ENCODE assay signal across 41 cellular contexts in the genomic region with DNA sequence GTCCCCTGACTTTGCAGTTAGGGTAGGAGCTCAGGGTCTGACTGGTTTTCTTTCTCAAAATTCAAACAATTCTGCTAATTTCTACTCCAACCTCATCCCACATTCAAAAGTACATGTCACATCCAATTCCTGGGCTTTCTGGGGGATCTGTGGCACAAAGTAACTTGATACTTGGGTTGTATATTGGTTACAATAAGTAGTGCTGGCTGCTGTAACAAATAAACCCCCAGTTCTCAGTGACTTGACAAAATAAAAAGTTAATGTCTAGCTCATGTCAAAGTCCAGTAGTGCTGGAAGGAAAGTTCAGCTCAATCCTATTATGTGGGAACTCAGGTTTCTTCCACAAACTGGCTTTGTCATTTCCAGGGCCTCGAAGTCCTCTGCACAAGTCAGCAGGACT.
"Had no signal": no experiment of that assay in that cellular context is flagged by ENCODE, and none has a peak within 500 bp of the region (broad histone marks: within the 10 kb centered on the region; RNA-seq: fewer than 3 reads in every experiment).

No MANE protein-coding gene starts in this region.

- H3K4me3 ChIP-seq: adrenal gland, ascending aorta, body of pancreas, breast epithelium, cardiac muscle cell had no signal

- H3K27ac Mint-ChIP-seq: activated naive CD4-positive, alpha-beta T cell treated with anti-CD3 and anti-CD28 coated beads for 36 hours; activated naive CD4-positive, alpha-beta T cell treated with anti-CD3 and anti-CD28 coated beads, Interleukin-2, amount 10 ng/mL, durations not matched to agents 7 days and 5 days; activated naive CD4-positive, alpha-beta T cell treated with anti-CD3 and anti-CD28 coated beads, Interleukin-2, amount 50 U/mL, for 24 hours; activated naive CD4-positive, alpha-beta T cell treated with anti-CD3 and anti-CD28 coated beads, Interleukin-2, amount 50 U/mL, for 72 hours; activated naive CD8-positive, alpha-beta T cell; activated naive CD8-positive, alpha-beta T cell treated with anti-CD3 and anti-CD28 coated beads for 36 hours; activated naive CD8-positive, alpha-beta T cell treated with anti-CD3 and anti-CD28 coated beads, Interleukin-2, amount 10 ng/mL, durations not matched to agents 7 days and 5 days; activated naive CD8-positive, alpha-beta T cell treated with anti-CD3 and anti-CD28 coated beads, Interleukin-2, amount 50 U/mL, for 24 hours; activated T-cell treated with anti-CD3 and anti-CD28 coated beads, Interleukin-2, amount 50 U/mL, for 24 hours; activated T-cell treated with anti-CD3 and anti-CD28 coated beads, Interleukin-2, amount 50 U/mL, for 72 hours; activated T-helper 1 cell treated with anti-CD3 and anti-CD28 coated beads, Interleukin-12 subunit alpha, Interleukin-12 subunit beta, Interleukin-2, Interleukin-4 antibody, amounts not matched to agents 30 ng/mL and 10 ng/mL and 1 ng/mL, durations not matched to agents 14 hours and 24 hours and 36 hours; activated T-helper 17 cell treated with anti-CD3 and anti-CD28 coated beads, Interleukin-2, amount 50 U/mL, for 72 hours; activated T-helper 2 cell treated with anti-CD3 and anti-CD28 coated beads, Interferon-gamma antibody, Interleukin-2, Interleukin-4, amounts not matched to agents 10 μg/mL and 5 μg/mL and 100 μg/mL, durations not matched to agents 14 hours and 24 hours and 36 hours; brain had no signal

- H3K4me1 Mint-ChIP-seq: activated T-helper 17 cell treated with anti-CD3 and anti-CD28 coated beads, Interleukin-2, amount 50 U/mL, for 72 hours; central memory CD8-positive, alpha-beta T cell had no signal

- DNase-seq: activated effector memory CD4-positive, alpha-beta T cell treated with anti-CD3 and anti-CD28 coated beads, Interleukin-2, amount 50 U/mL, for 16 hours; activated effector memory CD4-positive, alpha-beta T cell treated with Interleukin-2 at 50 U/mL for 16 hours; activated gamma-delta T cell; activated gamma-delta T cell treated with Interleukin-2 at 50 U/mL for 16 hours; activated naive CD4-positive, alpha-beta T cell; activated naive CD4-positive, alpha-beta T cell treated with anti-CD3 and anti-CD28 coated beads for 36 hours; activated naive CD4-positive, alpha-beta T cell treated with anti-CD3 and anti-CD28 coated beads, Interleukin-2, amount 10 ng/mL, durations not matched to agents 7 days and 5 days; activated naive CD4-positive, alpha-beta T cell treated with anti-CD3 and anti-CD28 coated beads, Interleukin-2, amount 50 U/mL, for 16 hours; activated naive CD4-positive, alpha-beta T cell treated with Interleukin-2 at 50 U/mL for 16 hours; activated naive CD8-positive, alpha-beta T cell treated with anti-CD3 and anti-CD28 coated beads for 36 hours; activated naive CD8-positive, alpha-beta T cell treated with anti-CD3 and anti-CD28 coated beads, Interleukin-2, amount 10 ng/mL, durations not matched to agents 7 days and 5 days; activated naive CD8-positive, alpha-beta T cell treated with anti-CD3 and anti-CD28 coated beads, Interleukin-2, amount 50 U/mL, for 24 hours; activated T-cell treated with anti-CD3 and anti-CD28 coated beads for 4 hours; activated T-cell treated with anti-CD3 and anti-CD28 coated beads, Interleukin-2, amount 50 U/mL, for 1 hour; activated T-cell treated with anti-CD3 and anti-CD28 coated beads, Interleukin-2, amount 50 U/mL, for 24 hours; activated T-cell treated with anti-CD3 and anti-CD28 coated beads, Interleukin-2, amount 50 U/mL, for 4 hours; activated T-cell treated with anti-CD3 and anti-CD28 coated beads, Interleukin-2, amount 50 U/mL, for 48 hours; activated T-cell treated with anti-CD3 and anti-CD28 coated beads, Interleukin-2, amount 50 U/mL, for 72 hours; adrenal gland; amniotic stem cell; amygdala; anterior cingulate cortex; aorta; body of pancreas; brain microvascular endothelial cell; caudate nucleus; central memory CD4-positive, alpha-beta T cell; cerebellar nuclear complex had no signal

- H3K9me3 ChIP-seq: adrenal gland, ascending aorta, body of pancreas, breast epithelium had no signal

- H3K4me3 Mint-ChIP-seq: activated naive CD4-positive, alpha-beta T cell treated with anti-CD3 and anti-CD28 coated beads for 36 hours; activated naive CD4-positive, alpha-beta T cell treated with anti-CD3 and anti-CD28 coated beads, Interleukin-2, amount 10 ng/mL, durations not matched to agents 7 days and 5 days; activated naive CD4-positive, alpha-beta T cell treated with anti-CD3 and anti-CD28 coated beads, Interleukin-2, amount 50 U/mL, for 24 hours; activated naive CD8-positive, alpha-beta T cell; activated naive CD8-positive, alpha-beta T cell treated with anti-CD3 and anti-CD28 coated beads for 36 hours; activated naive CD8-positive, alpha-beta T cell treated with anti-CD3 and anti-CD28 coated beads, Interleukin-2, amount 10 ng/mL, durations not matched to agents 7 days and 5 days; activated naive CD8-positive, alpha-beta T cell treated with anti-CD3 and anti-CD28 coated beads, Interleukin-2, amount 50 U/mL, for 24 hours; activated T-cell treated with anti-CD3 and anti-CD28 coated beads, Interleukin-2, amount 50 U/mL, for 24 hours; activated T-cell treated with anti-CD3 and anti-CD28 coated beads, Interleukin-2, amount 50 U/mL, for 4 hours; activated T-cell treated with anti-CD3 and anti-CD28 coated beads, Interleukin-2, amount 50 U/mL, for 72 hours; activated T-helper 1 cell treated with anti-CD3 and anti-CD28 coated beads, Interleukin-12 subunit alpha, Interleukin-12 subunit beta, Interleukin-2, Interleukin-4 antibody, amounts not matched to agents 30 ng/mL and 10 ng/mL and 1 ng/mL, durations not matched to agents 14 hours and 24 hours and 36 hours; activated T-helper 17 cell treated with anti-CD3 and anti-CD28 coated beads, Interleukin-2, amount 50 U/mL, for 72 hours; brain; central memory CD8-positive, alpha-beta T cell had no signal

- ATAC-seq: activated naive CD4-positive, alpha-beta T cell treated with anti-CD3 and anti-CD28 coated beads, Interleukin-2, amount 50 U/mL, for 72 hours; activated naive CD8-positive, alpha-beta T cell treated with anti-CD3 and anti-CD28 coated beads, Interleukin-2, amount 50 U/mL, for 24 hours; activated T-cell treated with anti-CD3 and anti-CD28 coated beads, Interleukin-2, amount 50 U/mL, for 4 hours; activated T-cell treated with anti-CD3 and anti-CD28 coated beads, Interleukin-2, amount 50 U/mL, for 72 hours; activated T-helper 17 cell treated with anti-CD3 and anti-CD28 coated beads, Interleukin-2, amount 50 U/mL, for 72 hours; body of pancreas had no signal

- H3K36me3 Mint-ChIP-seq: activated naive CD4-positive, alpha-beta T cell treated with anti-CD3 and anti-CD28 coated beads, Interleukin-2, amount 10 ng/mL, durations not matched to agents 7 days and 5 days; activated naive CD4-positive, alpha-beta T cell treated with anti-CD3 and anti-CD28 coated beads, Interleukin-2, amount 50 U/mL, for 24 hours; activated naive CD4-positive, alpha-beta T cell treated with anti-CD3 and anti-CD28 coated beads, Interleukin-2, amount 50 U/mL, for 72 hours; activated naive CD8-positive, alpha-beta T cell; activated naive CD8-positive, alpha-beta T cell treated with anti-CD3 and anti-CD28 coated beads for 36 hours; activated naive CD8-positive, alpha-beta T cell treated with anti-CD3 and anti-CD28 coated beads, Interleukin-2, amount 10 ng/mL, durations not matched to agents 7 days and 5 days; brain had no signal

- H3K27me3 Mint-ChIP-seq: activated naive CD4-positive, alpha-beta T cell treated with anti-CD3 and anti-CD28 coated beads, Interleukin-2, amount 50 U/mL, for 24 hours; activated naive CD8-positive, alpha-beta T cell; activated naive CD8-positive, alpha-beta T cell treated with anti-CD3 and anti-CD28 coated beads, Interleukin-2, amount 50 U/mL, for 24 hours; activated T-cell treated with anti-CD3 and anti-CD28 coated beads, Interleukin-2, amount 50 U/mL, for 24 hours; activated T-helper 17 cell treated with anti-CD3 and anti-CD28 coated beads, Interleukin-2, amount 50 U/mL, for 72 hours had no signal

- H3K9me3 Mint-ChIP-seq: activated naive CD4-positive, alpha-beta T cell treated with anti-CD3 and anti-CD28 coated beads for 36 hours; activated naive CD4-positive, alpha-beta T cell treated with anti-CD3 and anti-CD28 coated beads, Interleukin-2, amount 10 ng/mL, durations not matched to agents 7 days and 5 days; activated naive CD4-positive, alpha-beta T cell treated with anti-CD3 and anti-CD28 coated beads, Interleukin-2, amount 50 U/mL, for 24 hours; activated naive CD4-positive, alpha-beta T cell treated with anti-CD3 and anti-CD28 coated beads, Interleukin-2, amount 50 U/mL, for 72 hours; activated naive CD8-positive, alpha-beta T cell treated with anti-CD3 and anti-CD28 coated beads for 36 hours; activated naive CD8-positive, alpha-beta T cell treated with anti-CD3 and anti-CD28 coated beads, Interleukin-2, amount 10 ng/mL, durations not matched to agents 7 days and 5 days; activated naive CD8-positive, alpha-beta T cell treated with anti-CD3 and anti-CD28 coated beads, Interleukin-2, amount 50 U/mL, for 24 hours; activated T-cell treated with anti-CD3 and anti-CD28 coated beads, Interleukin-2, amount 50 U/mL, for 24 hours; activated T-cell treated with anti-CD3 and anti-CD28 coated beads, Interleukin-2, amount 50 U/mL, for 4 hours; activated T-cell treated with anti-CD3 and anti-CD28 coated beads, Interleukin-2, amount 50 U/mL, for 72 hours; activated T-helper 1 cell treated with anti-CD3 and anti-CD28 coated beads, Interleukin-12 subunit alpha, Interleukin-12 subunit beta, Interleukin-2, Interleukin-4 antibody, amounts not matched to agents 30 ng/mL and 10 ng/mL and 1 ng/mL, durations not matched to agents 14 hours and 24 hours and 36 hours; activated T-helper 17 cell treated with anti-CD3 and anti-CD28 coated beads, Interleukin-2, amount 50 U/mL, for 72 hours; activated T-helper 2 cell treated with anti-CD3 and anti-CD28 coated beads, Interferon-gamma antibody, Interleukin-2, Interleukin-4, amounts not matched to agents 10 μg/mL and 5 μg/mL and 100 μg/mL, durations not matched to agents 14 hours and 24 hours and 36 hours; brain; central memory CD8-positive, alpha-beta T cell had no signal

- H3K4me1 ChIP-seq: adrenal gland, ascending aorta, body of pancreas, breast epithelium had no signal

- H3K36me3 ChIP-seq: adrenal gland, ascending aorta, brain microvascular endothelial cell, breast epithelium, cardiac muscle cell had no signal

- H3K27ac ChIP-seq: adrenal gland, ascending aorta, body of pancreas, brain microvascular endothelial cell, breast epithelium, cardiac muscle cell had no signal

- FAIRE-seq: astrocyte, bronchial epithelial cell had no signal

- H3K27me3 ChIP-seq: adrenal gland, ascending aorta, body of pancreas, brain microvascular endothelial cell, breast epithelium had no signal
